1 cellular context compared by ENCODE assay signal in the genomic region with DNA sequence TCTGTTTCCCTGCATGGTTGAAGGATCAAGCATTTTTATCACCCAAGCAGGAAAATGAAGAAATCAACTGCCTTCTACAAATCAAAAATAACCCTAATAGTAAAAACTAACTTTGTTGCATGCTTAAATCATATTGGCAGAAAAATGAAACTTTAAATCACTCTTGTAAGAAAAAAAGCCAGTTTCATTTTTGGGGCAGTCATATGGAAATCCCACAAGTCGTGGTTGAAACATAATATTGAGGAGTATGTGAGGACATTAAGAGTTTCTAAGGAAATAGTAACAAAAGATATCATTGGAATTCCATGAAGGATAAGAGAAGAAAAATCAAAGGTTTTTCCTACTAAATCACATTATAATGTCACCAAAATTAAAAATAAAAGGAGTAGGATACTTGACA.
TF ChIP-seq lines count a peak whose summit lies in the region.

No MANE protein-coding gene starts in this region.

TF ChIP-seq in GM12878, 131 proteins besides CTCF, POLR2A, EP300 and RAD21 (continued from another document):
- no peak for TF ChIP-seq CEBPZ (IDR thresholded peaks at IDR 0.05; ENCODE audit: low read depth, low read length)
- no peak for TF ChIP-seq GABPA (IDR thresholded peaks at IDR 0.05; ENCODE audit: low read depth)
